10 cellular contexts compared by ENCODE assay signal in the genomic region with DNA sequence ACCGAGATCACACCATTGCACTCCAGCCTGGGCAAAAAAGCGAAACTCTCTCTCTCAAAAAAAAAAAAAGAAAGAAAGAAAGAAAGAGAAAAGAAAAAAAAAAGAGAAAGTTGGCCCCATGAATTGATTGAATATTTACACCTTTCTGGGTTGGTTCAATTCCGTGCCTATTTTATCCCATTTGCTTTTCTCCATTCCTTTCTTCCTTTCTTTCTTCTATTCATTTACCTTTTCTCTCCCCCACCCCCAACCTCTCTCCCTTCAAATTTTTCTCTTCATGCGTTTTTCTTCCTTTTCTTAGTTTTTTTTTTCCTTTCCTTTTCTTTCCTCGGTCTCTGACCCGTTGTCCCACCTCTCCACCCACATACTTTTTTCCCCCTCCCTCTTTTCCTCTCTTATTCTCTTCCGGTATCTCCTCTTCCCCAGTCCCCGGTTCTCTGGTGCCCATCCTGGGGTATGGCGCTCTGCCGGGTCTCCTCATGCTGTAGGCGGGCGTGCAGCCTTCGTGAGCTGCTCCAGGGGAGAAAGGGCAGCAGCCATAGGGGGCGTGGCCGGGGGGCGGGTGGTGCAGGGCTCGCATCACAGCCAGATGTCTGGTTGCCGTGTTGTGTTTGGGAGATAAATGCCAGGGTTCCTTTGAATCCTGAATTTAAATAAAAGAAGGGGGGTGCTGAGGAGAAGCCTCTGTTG. TPM values are rescaled to one million over a fixed set of nuclear protein-coding genes. Genes with fewer than 3 reads are reported as not detected.
A peak's percentile ranks its signal among the peaks of the same experiment; 100 is the strongest.
DNase-seq lines count a peak whose midpoint lies in the region; ATAC-seq, FAIRE-seq and TF ChIP-seq lines count a peak whose summit lies in the region.
"Had no signal": no experiment of that assay in that cellular context is flagged by ENCODE, and none has a peak within 500 bp of the region (broad histone marks: within the 10 kb centered on the region; RNA-seq: fewer than 3 reads in every experiment).

No MANE protein-coding gene starts in this region.

- CTCF ChIA-PET in A673 (lab: Charles Lee) = interaction anchor here (0.7 kb wide), 1 partner anchor 93 kb away, joined by 3 read pairs; no protein-coding TSS in a partner anchor

- TF ChIP-seq CTCF in A673 (conservative IDR thresholded peaks at IDR 0.05; ENCODE audit: low read depth, low read length) = no peak
- no peak for TF ChIP-seq CTCF in GM23338 (conservative IDR thresholded peaks at IDR 0.05; ENCODE audit: low read depth in 2 of 2)
- TF ChIP-seq CTCF in astrocyte (IDR thresholded peaks at IDR 0.05; ENCODE audit: insufficient read depth, low read depth, low read length) = no peak

- H3K4me1 ChIP-seq in A673 (ENCODE audit: insufficient read depth, low read length, poor library complexity, severe bottlenecking) (peaks cover 23% of the 10 kb centered on the region), GM23338 (ENCODE audit: insufficient read depth) (peaks cover 45% of the 10 kb centered on the region), astrocyte (ENCODE audit: insufficient read depth, low read length) (peaks cover 95% of the 10 kb centered on the region)

- DNase-seq in A673 (ENCODE audit: low spot score) (peak; percentile 52), GM23338 (ENCODE audit: low spot score) (peak; percentile 83), astrocyte (ENCODE audit: low read depth) (peak; percentile 55), mesenteric fat pad (ENCODE audit: low spot score) (peak; percentile 87), OCI-M2 (lab: John Stamatoyannopoulos, UW; ENCODE audit: unreplicated experiment) (no peak), RKO (ENCODE audit: low spot score) (no peak)
- DNase-seq in activated CD8-positive, alpha-beta memory T cell treated with anti-CD3 and anti-CD28 coated beads, Interleukin-2, amount 50 U/mL, for 4 hours = no peak

- H3K9me3 Mint-ChIP-seq in GM23338 = no peaks in the 10 kb centered on the region
- H3K9me3 Mint-ChIP-seq in astrocyte (ENCODE audit: unreplicated experiment) = no peaks in the 10 kb centered on the region

- H3K4me1 Mint-ChIP-seq in GM23338 (peaks cover 65% of the 10 kb centered on the region), astrocyte (ENCODE audit: low read depth, unreplicated experiment) (peaks cover 82% of the 10 kb centered on the region)

- H3K4me3 Mint-ChIP-seq in GM23338 (peak overlapping the region; percentile 51), astrocyte (ENCODE audit: unreplicated experiment) (peak overlapping the region; percentile 50)

- H3K9me2 ChIP-seq in GM23338 (ENCODE audit: insufficient read depth) = no peaks in the 10 kb centered on the region

- H2AFZ ChIP-seq in GM23338 (peak overlapping the region; percentile 26; the same call in 1 of the 2 replicates), astrocyte (ENCODE audit: low read depth, low read length) (no peak overlapping the region)

- H3K4me2 ChIP-seq in GM23338 = peak overlapping the region; percentile 67
- H3K4me2 ChIP-seq in astrocyte (ENCODE audit: low read length) = peak overlapping the region; percentile 79

- peaks cover 9% of the 10 kb centered on the region for H3K27me3 ChIP-seq in A673 (replicated peaks; ENCODE audit: insufficient read depth, low read depth, low read length, poor library complexity)
- peaks cover 20% of the 10 kb centered on the region for H3K27me3 ChIP-seq in GM23338 (ENCODE audit: insufficient read depth)
- no peaks in the 10 kb centered on the region for H3K27me3 ChIP-seq in astrocyte (ENCODE audit: insufficient read depth, low read length)

- BruUV-seq in A673 (replicated peaks; lab: Mats Ljungman, UMichigan) = no TSS peak

- no peak overlapping the region for H3K27ac Mint-ChIP-seq in GM23338
- peak overlapping the region; percentile 100 for H3K27ac Mint-ChIP-seq in astrocyte (ENCODE audit: unreplicated experiment)

- intact Hi-C loops in A673 (cut with micrococcal nuclease; ENCODE audit: unreplicated experiment) = no loop called here

- H3K4me3 ChIP-seq in A673 (ENCODE audit: low read depth, low read length, poor library complexity, severe bottlenecking) (no peak overlapping the region), GM23338 (peak overlapping the region; percentile 42), astrocyte (ENCODE audit: insufficient read depth, low read depth, low read length) (no peak overlapping the region)

- H3K27me3 Mint-ChIP-seq in GM23338 (ENCODE audit: insufficient read depth, low read depth, poor library complexity) (peaks cover 45% of the 10 kb centered on the region), astrocyte (ENCODE audit: low read depth, unreplicated experiment) (no peaks in the 10 kb centered on the region)

- 0 out of 2 replicates have a peak, but pooled peaks cover 5% of the 10 kb centered on the region for H3F3A ChIP-seq in GM23338 (replicated peaks; ENCODE audit: low read depth)

- H3K36me3 ChIP-seq in A673 (ENCODE audit: insufficient read depth, low read length, poor library complexity, severe bottlenecking) (no peaks in the 10 kb centered on the region), GM23338 (ENCODE audit: insufficient read depth) (no peaks in the 10 kb centered on the region), astrocyte (ENCODE audit: insufficient read depth, low read length) (no peaks in the 10 kb centered on the region)

- POLR2A ChIA-PET in A673 (lab: Charles Lee; ENCODE audit: low non-redundant PET) = no interaction called here

- H3K9me3 ChIP-seq in A673 (ENCODE audit: low read depth, low read length, poor library complexity, severe bottlenecking) = no peaks in the 10 kb centered on the region
- no peaks in the 10 kb centered on the region for H3K9me3 ChIP-seq in astrocyte (ENCODE audit: insufficient read depth, low read depth, low read length)

- no peak for FAIRE-seq in astrocyte (lab: Jason Lieb, UNC)

- peak overlapping the region; percentile 64 for H3K9ac ChIP-seq in astrocyte (ENCODE audit: low read length)

- ATAC-seq in GM23338 (peak; percentile 67), GM21360 (IDR thresholded peaks at IDR 0.05; ENCODE audit: unreplicated experiment) (no peak)

- no peaks in the 10 kb centered on the region for H3K79me2 ChIP-seq in GM23338 (replicated peaks; ENCODE audit: insufficient read depth)
- peaks cover 50% of the 10 kb centered on the region for H3K79me2 ChIP-seq in astrocyte (ENCODE audit: insufficient read depth, low read length)

- no peaks in the 10 kb centered on the region for H3K36me3 Mint-ChIP-seq in GM23338 (ENCODE audit: low read depth)
- no peaks in the 10 kb centered on the region for H3K36me3 Mint-ChIP-seq in astrocyte (ENCODE audit: low read depth, unreplicated experiment)

- H3K27ac ChIP-seq in A673 (ENCODE audit: low read depth, low read length, poor library complexity, severe bottlenecking) = no peak overlapping the region
- no peak overlapping the region for H3K27ac ChIP-seq in GM23338 (ENCODE audit: low read depth)
- peak overlapping the region; percentile 100 for H3K27ac ChIP-seq in astrocyte (ENCODE audit: low read depth, low read length)
- H3K27ac ChIP-seq: HL-60 had no signal

- no peaks in the 10 kb centered on the region for H4K20me1 ChIP-seq in GM23338 (replicated peaks; ENCODE audit: insufficient read depth)
- no peaks in the 10 kb centered on the region for H4K20me1 ChIP-seq in astrocyte (ENCODE audit: insufficient read depth, low read length)

TF ChIP-seq in GM23338, 12 proteins besides CTCF, POLR2A, EP300 and RAD21:
- TF ChIP-seq ZNF114 (CRISPR knock-in tag; IDR thresholded peaks at IDR 0.05) (no peak), NANOG (IDR thresholded peaks at IDR 0.05; ENCODE audit: borderline replicate concordance) (no peak), EZH2 (IDR thresholded peaks at IDR 0.05; ENCODE audit: low read depth, unreplicated experiment) (no peak), POLR2AphosphoS5 (IDR thresholded peaks at IDR 0.05; ENCODE audit: low read depth) (no peak)
TF ChIP-seq in GM23338: peak in this region for 0.

RNA-seq across cellular contexts. Expression of gene COL1A1, which starts 5.3 kb away (rescaled TPM):
- 24.6 and 44.7 TPM in 2 replicates for total RNA-seq in A673 (2021)
- total RNA-seq in GM23338 (2014; rRNA removed; shearing (Covaris generic)) = 27.9 and 34.3 TPM in 2 replicates
- 21.2 and 22.4 TPM in 2 replicates for polyA plus RNA-seq in GM23338 (2016; fragmentation: Nextera tagmentation; extraction: Ambion mirVana)
- 12,796 and 18,656 TPM in 2 replicates for total RNA-seq in astrocyte
- 309 TPM for total RNA-seq in mesenteric fat pad

RNA-seq across cellular contexts. Expression of gene SGCA, which starts 40.9 kb away (rescaled TPM):
- not detected in 2 replicates for total RNA-seq in A673 (2021)
- total RNA-seq in GM23338 (2014; rRNA removed; shearing (Covaris generic)) = not detected in 2 replicates
- polyA plus RNA-seq in GM23338 (2016; fragmentation: Nextera tagmentation; extraction: Ambion mirVana) = 0.19 TPM in 1 of 2 replicates, not detected in the other
- 0.32 TPM in 1 of 2 replicates, not detected in the other for total RNA-seq in astrocyte
- total RNA-seq in mesenteric fat pad = 0.32 TPM
- total RNA-seq: glomerular endothelial cell had no signal

RNA-seq across cellular contexts. Expression of gene PPP1R9B, which starts 56.3 kb away (rescaled TPM):
- total RNA-seq in A673 (2021) (61.3 and 68.4 TPM in 2 replicates), astrocyte (73.6 and 75.9 TPM in 2 replicates), mesenteric fat pad (56.5 TPM)
- total RNA-seq in GM23338 (2014; rRNA removed; shearing (Covaris generic)) = 10.1 and 10.5 TPM in 2 replicates
- polyA plus RNA-seq in GM23338 (2016; fragmentation: Nextera tagmentation; extraction: Ambion mirVana) = 1.9 and 2.1 TPM in 2 replicates

Comparison
In these comparisons a context has a peak if more than half of its experiments do, and no peak if none do; other contexts are left out.
1. DNase-seq: peak in A673 (single experiment), GM23338 (single experiment), astrocyte (single experiment) and mesenteric fat pad (single experiment); none in OCI-M2 (single experiment), activated CD8-positive, alpha-beta memory T cell treated with anti-CD3 and anti-CD28 coated beads, Interleukin-2, amount 50 U/mL, for 4 hours (single experiment) and RKO (single experiment).
2. RNA of gene COL1A1, which starts 5.3 kb away (total RNA-seq): 12,796 to 18,656 TPM in astrocyte; 309 TPM in mesenteric fat pad (single experiment), 27.9 to 34.3 TPM in GM23338 and 24.6 to 44.7 TPM in A673; every median in the first group is over 10 times any median in the second.